7 cellular contexts compared by ENCODE assay signal in genomic region chr7:151631149-151631967, GRCh38.
DNase-seq lines count a peak whose midpoint lies in the region; ATAC-seq and TF ChIP-seq lines count a peak whose summit lies in the region.

No MANE protein-coding gene starts in this region.

- H3K4me3 ChIP-seq in LNCaP clone FGC (ENCODE audit: low read depth, low read length) (peak overlapping the region; percentile 67), fibroblast of the aortic adventitia (ENCODE audit: low read depth, low read length) (peak overlapping the region; percentile 86)

- CTCF ChIA-PET in activated CD4-positive, alpha-beta T cell treated with anti-CD3 and anti-CD28 coated beads, Interleukin-2, amount 10 ng/mL, durations not matched to agents 7 days and 5 days (lab: Charles Lee), result interaction anchor here (0.5 to 5.5 kb wide), 20 partner anchors 10 to 786 kb away, joined by 3 to 35 read pairs (median 4); partner anchors contain the start of genes NUB1 and RHEB

- peak overlapping the region; percentile 79 for H3K27ac Mint-ChIP-seq in activated CD4-positive, alpha-beta T cell treated with anti-CD3 and anti-CD28 coated beads, Interleukin-2, amount 10 ng/mL, durations not matched to agents 7 days and 5 days
- H3K27ac Mint-ChIP-seq in progenitor cell of endocrine pancreas, result peak overlapping the region; percentile 97

- DNase-seq in EL (peak; percentile 45), LNCaP clone FGC (ENCODE audit: low read depth) (no peak), fibroblast of the aortic adventitia (ENCODE audit: low read depth) (no peak), progenitor cell of endocrine pancreas (ENCODE audit: low spot score, unreplicated experiment) (no peak), mesenteric fat pad (ENCODE audit: low spot score) (no peak)
- no peak for DNase-seq in activated CD4-positive, alpha-beta T cell treated with anti-CD3 and anti-CD28 coated beads, Interleukin-2, amount 10 ng/mL, durations not matched to agents 7 days and 5 days

- peaks cover 34% of the 10 kb centered on the region for H3K4me1 Mint-ChIP-seq in activated CD4-positive, alpha-beta T cell treated with anti-CD3 and anti-CD28 coated beads, Interleukin-2, amount 10 ng/mL, durations not matched to agents 7 days and 5 days
- peaks cover 9% of the 10 kb centered on the region for H3K4me1 Mint-ChIP-seq in progenitor cell of endocrine pancreas (ENCODE audit: low read depth)

- H3K27me3 Mint-ChIP-seq in activated CD4-positive, alpha-beta T cell treated with anti-CD3 and anti-CD28 coated beads, Interleukin-2, amount 10 ng/mL, durations not matched to agents 7 days and 5 days, result no peaks in the 10 kb centered on the region
- no peaks in the 10 kb centered on the region for H3K27me3 Mint-ChIP-seq in progenitor cell of endocrine pancreas

- TF ChIP-seq CTCF in LNCaP clone FGC (IDR thresholded peaks at IDR 0.05; ENCODE audit: control insufficient read depth, extremely low read depth, insufficient read depth) (peak; percentile 5; the same call in 1 of the 2 replicates), fibroblast of the aortic adventitia (IDR thresholded peaks at IDR 0.05; ENCODE audit: insufficient read depth, low read length) (peak; percentile 7), progenitor cell of endocrine pancreas (IDR thresholded peaks at IDR 0.05; ENCODE audit: unreplicated experiment) (no peak)

- H3K36me3 Mint-ChIP-seq in activated CD4-positive, alpha-beta T cell treated with anti-CD3 and anti-CD28 coated beads, Interleukin-2, amount 10 ng/mL, durations not matched to agents 7 days and 5 days (ENCODE audit: low read depth), result peaks cover 4% of the 10 kb centered on the region
- H3K36me3 Mint-ChIP-seq in progenitor cell of endocrine pancreas (ENCODE audit: insufficient read depth), result peaks cover 4% of the 10 kb centered on the region

- peak; percentile 25 for ATAC-seq in GM21423 (IDR thresholded peaks at IDR 0.05; ENCODE audit: unreplicated experiment)

- H3K9me3 Mint-ChIP-seq in activated CD4-positive, alpha-beta T cell treated with anti-CD3 and anti-CD28 coated beads, Interleukin-2, amount 10 ng/mL, durations not matched to agents 7 days and 5 days, result peaks cover 5% of the 10 kb centered on the region
- H3K9me3 Mint-ChIP-seq in progenitor cell of endocrine pancreas (ENCODE audit: low read depth), result peaks cover 4% of the 10 kb centered on the region

- peak overlapping the region; percentile 82 for H3K4me3 Mint-ChIP-seq in activated CD4-positive, alpha-beta T cell treated with anti-CD3 and anti-CD28 coated beads, Interleukin-2, amount 10 ng/mL, durations not matched to agents 7 days and 5 days
- H3K4me3 Mint-ChIP-seq in progenitor cell of endocrine pancreas (ENCODE audit: low read depth), result peak overlapping the region; percentile 95

- POLR2A ChIA-PET in activated CD4-positive, alpha-beta T cell treated with anti-CD3 and anti-CD28 coated beads, Interleukin-2, amount 10 ng/mL, durations not matched to agents 7 days and 5 days (lab: Charles Lee), result interaction anchor here (1.7 kb wide), 1 partner anchor 137 kb away, joined by 5 read pairs; no protein-coding TSS in a partner anchor
